8 cellular contexts compared by ENCODE assay signal in the genomic region with DNA sequence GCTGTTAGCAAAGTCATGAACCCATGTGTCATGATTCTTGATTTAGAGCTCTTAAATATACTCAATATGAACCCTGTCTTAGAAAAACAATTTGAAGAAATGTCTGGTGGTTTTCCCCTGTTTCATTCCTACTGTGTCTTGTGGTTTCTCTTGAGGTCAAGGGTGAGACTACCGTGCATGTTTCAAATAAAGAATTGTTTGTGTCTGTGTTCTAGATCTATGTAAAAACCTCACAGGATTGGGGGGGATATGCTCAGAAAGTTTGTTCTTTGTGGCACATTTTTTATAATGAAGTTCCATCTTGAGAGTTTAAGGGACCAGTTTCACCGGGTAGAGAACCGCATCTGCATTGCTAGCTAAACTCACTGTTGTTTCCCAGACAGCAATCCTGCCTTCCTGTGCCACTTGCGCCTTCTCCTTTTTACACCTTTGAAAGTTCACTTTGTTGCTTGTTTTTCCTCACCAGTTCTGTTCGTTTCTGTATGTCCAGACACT. TPM values are rescaled to one million over a fixed set of nuclear protein-coding genes. Genes with fewer than 3 reads are reported as not detected.
DNase-seq lines count a peak whose midpoint lies in the region; ATAC-seq and TF ChIP-seq lines count a peak whose summit lies in the region.

No MANE protein-coding gene starts in this region.

- H2AK5ac ChIP-seq in H9 (ENCODE audit: insufficient read length, low read length) = no peak overlapping the region

- H2BK20ac ChIP-seq in H9 (ENCODE audit: low read depth, low read length, poor library complexity, severe bottlenecking) = no peak overlapping the region

- no peaks in the 10 kb centered on the region for H3K27me3 ChIP-seq in H9 (ENCODE audit: insufficient read depth, low read length)
- no peaks in the 10 kb centered on the region for H3K27me3 ChIP-seq in MM.1S (replicated peaks; ENCODE audit: insufficient read depth, low read length)
- no peaks in the 10 kb centered on the region for H3K27me3 ChIP-seq in parathyroid adenoma (ENCODE audit: control insufficient read depth, insufficient read depth, low read length)
- no peaks in the 10 kb centered on the region for H3K27me3 ChIP-seq in aorta (ENCODE audit: control insufficient read depth in 1 of 2, insufficient read depth in 2 of 2, low read length in 1 of 2)

- peaks cover 9% of the 10 kb centered on the region in 2 experiments for H3K4me1 Mint-ChIP-seq in H9

- no peak overlapping the region for H2AFZ ChIP-seq in H9 (ENCODE audit: low read length)
- H2AFZ ChIP-seq in MM.1S (ENCODE audit: low read length) = no peak overlapping the region
- peak overlapping the region; percentile 22 for H2AFZ ChIP-seq in parathyroid adenoma

- H4K91ac ChIP-seq in H9 (ENCODE audit: insufficient read length, low read depth, low read length) = no peak overlapping the region

- H3K4me3 Mint-ChIP-seq in H9 = no peak overlapping the region

- H3K79me2 ChIP-seq in H9 (ENCODE audit: insufficient read depth, low read length) = no peaks in the 10 kb centered on the region
- no peaks in the 10 kb centered on the region for H3K79me2 ChIP-seq in MM.1S (ENCODE audit: low read length)
- H3K79me2 ChIP-seq in parathyroid adenoma = no peaks in the 10 kb centered on the region

- DNase-seq in H9 (no peak), MM.1S (peak; percentile 96), brain pericyte (ENCODE audit: low read depth, low spot score) (peak; percentile 47), NCI-H2196 (lab: John Stamatoyannopoulos, UW; ENCODE audit: unreplicated experiment) (no peak), NCI-H2227 (lab: John Stamatoyannopoulos, UW; ENCODE audit: unreplicated experiment) (no peak), aorta (no peak)

- H3K36me3 ChIP-seq in MM.1S (replicated peaks; ENCODE audit: insufficient read depth, low read length) (no peaks in the 10 kb centered on the region), parathyroid adenoma (ENCODE audit: control insufficient read depth, insufficient read depth, low read length) (no peaks in the 10 kb centered on the region), aorta (ENCODE audit: control insufficient read depth in 1 of 2, insufficient read depth in 2 of 2, low read length in 1 of 2) (no peaks in the 10 kb centered on the region)

- H3K4me3 ChIP-seq in MM.1S (ENCODE audit: low read length) (peak overlapping the region; percentile 25), parathyroid adenoma (ENCODE audit: low read depth, low read length) (no peak overlapping the region), aorta (ENCODE audit: low read length in 2 of 2) (no peak overlapping the region)

- H3K9me3 ChIP-seq in H9 (ENCODE audit: control insufficient read depth, low read depth, low read length) (no peaks in the 10 kb centered on the region), MM.1S (replicated peaks; ENCODE audit: insufficient read depth, low read length) (no peaks in the 10 kb centered on the region), parathyroid adenoma (ENCODE audit: control insufficient read depth, low read length) (no peaks in the 10 kb centered on the region), aorta (ENCODE audit: control insufficient read depth, low read length) (no peaks in the 10 kb centered on the region)

- no peak overlapping the region for H3K18ac ChIP-seq in H9 (ENCODE audit: insufficient read length, low read depth, low read length)

- no peak overlapping the region for H3K27ac ChIP-seq in H9 (ENCODE audit: insufficient read length, low read depth, low read length)
- H3K27ac ChIP-seq in MM.1S (ENCODE audit: low read length) = peak overlapping the region; percentile 70
- H3K27ac ChIP-seq in parathyroid adenoma = peak overlapping the region; percentile 36
- H3K27ac ChIP-seq in aorta (ENCODE audit: low read depth in 1 of 2, low read length in 2 of 2) = peak overlapping the region in 1 of 2 donors; percentile 35

- no peaks in the 10 kb centered on the region for H3K9me3 Mint-ChIP-seq in H9

- H3T11ph ChIP-seq in H9 (ENCODE audit: low read length) = no peak overlapping the region

- WGBS in H9 (ENCODE audit: extremely low coverage, insufficient read length, low lambda C conversion rate) = no CpG with 5 or more reads among the region's 5 CpGs
- WGBS in aorta, 2 donors = 53 to 61% methylated on average over 5 of the region's 5 CpGs

- no peak for TF ChIP-seq CTCF in H9 (conservative IDR thresholded peaks at IDR 0.05)
- no peak for TF ChIP-seq CTCF in MM.1S (IDR thresholded peaks at IDR 0.05; ENCODE audit: low read length)
- no peak for TF ChIP-seq CTCF in parathyroid adenoma (IDR thresholded peaks at IDR 0.05)

- H2BK5ac ChIP-seq in H9 (ENCODE audit: insufficient read length, low read length) = no peak overlapping the region

- no peak overlapping the region for H3K56ac ChIP-seq in H9 (ENCODE audit: insufficient read length, low read depth, low read length)

- no peak overlapping the region for H3K23ac ChIP-seq in H9 (ENCODE audit: insufficient read length, low read depth, low read length)

- H3K27ac Mint-ChIP-seq in H9 = peak overlapping the region; percentile 32 to 72 (median 45); a peak in 4 of 7 replicates

- H3K4me1 ChIP-seq in H9 (ENCODE audit: insufficient read depth, low read length) (peaks cover 3% of the 10 kb centered on the region; the same call in 1 of the 2 replicates), MM.1S (ENCODE audit: low read length) (peaks cover 86% of the 10 kb centered on the region), parathyroid adenoma (peaks cover 23% of the 10 kb centered on the region), aorta (ENCODE audit: control insufficient read depth in 1 of 2, insufficient read depth in 2 of 2, low read length in 2 of 2) (peaks cover 0 to 7% of the 10 kb centered on the region in 2 donors)

- no peak overlapping the region for H3K4ac ChIP-seq in H9 (ENCODE audit: low read depth, low read length)

- peaks cover 3% of the 10 kb centered on the region for H3K79me1 ChIP-seq in H9 (ENCODE audit: insufficient read depth, low read depth, low read length, poor library complexity, severe bottlenecking)

- no peaks in the 10 kb centered on the region for H3K27me3 Mint-ChIP-seq in H9 (ENCODE audit: low read depth)

- no peaks in the 10 kb centered on the region for H3K23me2 ChIP-seq in H9 (ENCODE audit: insufficient read length, low read depth, low read length, poor library complexity, severe bottlenecking)

- no peak overlapping the region for H4K8ac ChIP-seq in H9 (replicated peaks; ENCODE audit: insufficient read length, low read depth, low read length)

- peaks cover 74% of the 10 kb centered on the region for H3F3A ChIP-seq in MM.1S (ENCODE audit: insufficient read depth, low read length)

- intact Hi-C loops in aorta (cut with DNase I) = no loop called here

- H3K9ac ChIP-seq in H9 (ENCODE audit: extremely low read depth, insufficient read length, low read length) = no peak overlapping the region
- peak overlapping the region; percentile 18; the same call in 1 of the 2 replicates for H3K9ac ChIP-seq in MM.1S (ENCODE audit: low read length)
- no peak overlapping the region for H3K9ac ChIP-seq in parathyroid adenoma

- ATAC-seq in GM18505 (IDR thresholded peaks at IDR 0.05; ENCODE audit: unreplicated experiment) (peak; percentile 65), aorta (ENCODE audit: low FRiP score) (no peak)

- no peak overlapping the region for H2BK12ac ChIP-seq in H9 (ENCODE audit: insufficient read length, low read depth, low read length)

- TF ChIP-seq POLR2A in GM18505 (IDR thresholded peaks at IDR 0.05; ENCODE audit: borderline replicate concordance, extremely low read depth, insufficient read depth, insufficient read length) = no peak

- H4K20me1 ChIP-seq in H9 (ENCODE audit: control insufficient read depth, insufficient read depth, insufficient read length) = no peaks in the 10 kb centered on the region
- no peaks in the 10 kb centered on the region for H4K20me1 ChIP-seq in MM.1S (ENCODE audit: insufficient read depth, low read length)

- H3K36me3 Mint-ChIP-seq in H9 (ENCODE audit: insufficient read depth in 1 of 3, low read depth in 3 of 3) = peaks cover 17 to 47% (median 46%) of the 10 kb centered on the region in 3 experiments; a peak in 6 of 7 replicates

- H4K5ac ChIP-seq in H9 (ENCODE audit: insufficient read length, low read depth, low read length) = no peak overlapping the region

- H2BK15ac ChIP-seq in H9 (ENCODE audit: low read depth, low read length) = no peak overlapping the region

- H2BK120ac ChIP-seq in H9 (ENCODE audit: low read depth, low read length, poor library complexity, severe bottlenecking) = no peak overlapping the region

- no peaks in the 10 kb centered on the region for H3K9me2 ChIP-seq in MM.1S (replicated peaks; ENCODE audit: insufficient read depth, low read length)

- H3K4me2 ChIP-seq in H9 (ENCODE audit: insufficient read depth, insufficient read length, low read length) = no peak overlapping the region
- peak overlapping the region; percentile 71 for H3K4me2 ChIP-seq in MM.1S (ENCODE audit: low read depth, low read length)
- no peak overlapping the region for H3K4me2 ChIP-seq in parathyroid adenoma (ENCODE audit: low read length)

- H3K14ac ChIP-seq in H9 (ENCODE audit: insufficient read depth, low read length) = no peak overlapping the region

RNA-seq across cellular contexts. Expression of a gene that starts 30.9 kb away (rescaled TPM):
- total RNA-seq in H9 (2021) (202 and 208 TPM in 2 replicates), aorta (10 to 100 TPM; 54.8 to 69.6 TPM)
- polyA plus RNA-seq in aorta = 10 to 100 TPM; 43.5 to 76.5 TPM

RNA-seq across cellular contexts. Expression of a gene that starts 54.4 kb away (rescaled TPM):
- total RNA-seq in H9 (2021) (30.6 and 32.8 TPM in 2 replicates), aorta (10 to 100 TPM; 22.0 to 28.3 TPM)
- 10 to 100 TPM; 21.5 to 22.7 TPM for polyA plus RNA-seq in aorta

Comparison
In these comparisons a context has a peak if more than half of its experiments do, and no peak if none do; other contexts are left out.
1. DNase-seq: peak in MM.1S (single experiment) and brain pericyte (single experiment); none in H9 (single experiment), NCI-H2196 (single experiment), NCI-H2227 (single experiment) and aorta (0 of 2).